In the genomic region with DNA sequence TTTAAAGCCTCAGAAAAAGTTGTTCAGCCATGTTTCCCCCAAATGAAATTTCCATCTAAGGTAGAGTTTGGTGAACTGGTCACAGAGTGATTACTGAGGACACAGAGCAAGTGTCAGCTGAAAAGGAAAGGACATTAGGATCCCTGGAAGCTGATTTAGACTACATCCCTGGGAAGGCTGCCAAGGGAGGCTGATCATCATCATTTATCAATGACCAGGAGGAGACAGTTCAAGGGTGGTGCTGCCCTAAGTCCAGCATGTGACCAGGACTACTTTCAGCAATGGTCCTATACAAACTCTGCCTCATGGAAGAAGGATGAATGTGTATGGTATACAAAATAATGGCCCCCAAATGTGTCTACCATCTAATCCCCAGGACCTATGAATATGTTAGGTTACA, we compare ENCODE assay signal across 22 cellular contexts.
"Had no signal": no experiment of that assay in that cellular context is flagged by ENCODE, and none has a peak within 500 bp of the region (broad histone marks: within the 10 kb centered on the region; RNA-seq: fewer than 3 reads in every experiment).

No MANE protein-coding gene starts in this region.

- H3K27ac ChIP-seq: colonic mucosa, dorsolateral prefrontal cortex, esophagus squamous epithelium, heart left ventricle, sigmoid colon, thoracic aorta, upper lobe of left lung had no signal

- H3K27me3 ChIP-seq: colonic mucosa, dorsolateral prefrontal cortex, esophagus squamous epithelium, heart left ventricle, sigmoid colon, upper lobe of left lung had no signal

- ATAC-seq: activated CD4-positive, alpha-beta T cell treated with anti-CD3 and anti-CD28 coated beads for 36 hours; activated T-cell treated with anti-CD3 and anti-CD28 coated beads, Interleukin-2, amount 50 U/mL, for 4 hours; effector memory CD8-positive, alpha-beta T cell; WTC11 had no signal

- H3K4me1 ChIP-seq: colonic mucosa, esophagus squamous epithelium, sigmoid colon had no signal

- H3K4me3 ChIP-seq: colonic mucosa, dorsolateral prefrontal cortex, esophagus squamous epithelium, heart left ventricle, sigmoid colon, thoracic aorta, upper lobe of left lung had no signal

- H3K9me3 ChIP-seq: colonic mucosa, esophagus squamous epithelium, heart left ventricle, sigmoid colon, thoracic aorta, upper lobe of left lung had no signal

- H3K36me3 ChIP-seq: colonic mucosa, esophagus squamous epithelium, heart left ventricle, sigmoid colon, thoracic aorta, upper lobe of left lung had no signal

- DNase-seq: activated CD4-positive, alpha-beta T cell treated with anti-CD3 and anti-CD28 coated beads for 36 hours; activated CD4-positive, alpha-beta T cell treated with anti-CD3 and anti-CD28 coated beads, Interleukin-2, amount 50 U/mL, for 4 hours; activated CD8-positive, alpha-beta memory T cell treated with anti-CD3 and anti-CD28 coated beads for 24 hours; activated CD8-positive, alpha-beta memory T cell treated with anti-CD3 and anti-CD28 coated beads, Interleukin-2, amount 50 U/mL, for 48 hours; activated naive CD4-positive, alpha-beta T cell treated with Interleukin-2 at 50 U/mL for 16 hours; activated naive CD8-positive, alpha-beta T cell treated with anti-CD3 and anti-CD28 coated beads for 36 hours; activated T-cell treated with anti-CD3 and anti-CD28 coated beads, Interleukin-2, amount 50 U/mL, for 4 hours; amygdala; colonic mucosa; dorsolateral prefrontal cortex; effector memory CD8-positive, alpha-beta T cell; esophagus squamous epithelium; heart left ventricle; islet precursor cell; nephron progenitor cell; sigmoid colon; stimulated activated CD4-positive, alpha-beta T cell treated with anti-CD3 and anti-CD28 coated beads, Interleukin-4, amount 100 ng/mL, for 1 hour; stimulated activated naive CD4-positive, alpha-beta T cell treated with Interleukin-2 at 50 U/mL for 16 hours; T-helper 1 cell; upper lobe of left lung had no signal
